ENCODE assay signal across 13 cellular contexts in the genomic region with DNA sequence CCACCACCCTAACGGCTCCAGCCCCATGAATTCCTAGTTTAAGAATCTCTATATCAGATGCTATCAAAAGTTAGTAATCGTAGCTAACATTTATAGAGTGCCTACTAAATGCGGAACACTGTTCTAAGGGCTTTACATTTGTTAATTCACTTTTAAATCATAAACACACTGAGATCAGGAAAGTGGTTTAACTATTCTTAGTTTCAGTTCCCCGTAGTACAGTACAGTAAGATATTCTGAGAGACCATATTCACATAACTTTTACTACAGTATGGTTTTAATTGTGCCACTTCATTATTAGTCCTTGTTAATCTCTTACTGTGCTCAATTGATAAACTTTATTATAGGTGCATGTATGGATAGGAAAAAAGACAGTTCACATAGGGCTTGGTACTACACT. TPM values are rescaled to one million over a fixed set of nuclear protein-coding genes. Genes with fewer than 3 reads are reported as not detected.
A peak's percentile ranks its signal among the peaks of the same experiment; 100 is the strongest.
DNase-seq lines count a peak whose midpoint lies in the region; ATAC-seq and TF ChIP-seq lines count a peak whose summit lies in the region.
"Had no signal": no experiment of that assay in that cellular context is flagged by ENCODE, and none has a peak within 500 bp of the region (broad histone marks: within the 10 kb centered on the region; RNA-seq: fewer than 3 reads in every experiment).

No MANE protein-coding gene starts in this region.

- in situ Hi-C loops in transverse colon (cut with MboI; ENCODE audit: low pct_ligation_motif_present in 1 of 4, low pct_unique_long_range_greater_than_20kb in 1 of 4, low sequenced_read_pairs in 3 of 4) = no loop called here

- H3K4me1 ChIP-seq in Karpas-422 (ENCODE audit: low read length) (peaks cover 92% of the 10 kb centered on the region), transverse colon (peaks cover 0 to 3% (median 0%) of the 10 kb centered on the region in 4 donors), A673 (ENCODE audit: insufficient read depth, low read length, poor library complexity, severe bottlenecking) (no peaks in the 10 kb centered on the region)

- H4K20me1 ChIP-seq in Karpas-422 (ENCODE audit: insufficient read depth, low read depth, low read length) = peaks cover 2% of the 10 kb centered on the region; the same call in 1 of the 2 replicates

- H3K27me3 ChIP-seq in Karpas-422 (ENCODE audit: low read length) (no peaks in the 10 kb centered on the region), transverse colon (no peaks in the 10 kb centered on the region), A673 (replicated peaks; ENCODE audit: insufficient read depth, low read depth, low read length, poor library complexity) (no peaks in the 10 kb centered on the region)

- H3K36me3 ChIP-seq in Karpas-422 (ENCODE audit: insufficient read depth, low read length) (peaks cover 68% of the 10 kb centered on the region), transverse colon (peaks cover 0 to 43% (median 9%) of the 10 kb centered on the region in 4 donors), A673 (ENCODE audit: insufficient read depth, low read length, poor library complexity, severe bottlenecking) (peaks cover 45% of the 10 kb centered on the region)

- BruUV-seq in A673 (replicated peaks; lab: Mats Ljungman, UMichigan) = no TSS peak

- H3K4me2 ChIP-seq in Karpas-422 (ENCODE audit: low read depth, low read length, poor library complexity, severe bottlenecking) = peak overlapping the region; percentile 34

- CTCF ChIA-PET in A673 (lab: Charles Lee) = no interaction called here

- TF ChIP-seq CTCF in transverse colon (IDR thresholded peaks at IDR 0.05) (no peak), A673 (conservative IDR thresholded peaks at IDR 0.05; ENCODE audit: low read depth, low read length) (no peak), coronary artery (IDR thresholded peaks at IDR 0.05) (no peak)

- H3K27ac ChIP-seq in Karpas-422 (ENCODE audit: low read length) (peak overlapping the region; percentile 89), transverse colon (no peak overlapping the region), A673 (ENCODE audit: low read depth, low read length, poor library complexity, severe bottlenecking) (no peak overlapping the region), coronary artery (no peak overlapping the region)

- ATAC-seq in GM18498 (IDR thresholded peaks at IDR 0.05; ENCODE audit: unreplicated experiment) = peak; percentile 92
- peak; percentile 87 for ATAC-seq in GM19452 (IDR thresholded peaks at IDR 0.05; ENCODE audit: unreplicated experiment)
- ATAC-seq in HG02885 (IDR thresholded peaks at IDR 0.05; ENCODE audit: poor library complexity, unreplicated experiment) = peak; percentile 89
- ATAC-seq: Panc1; stimulated activated naive CD8-positive, alpha-beta T cell treated with anti-CD3 and anti-CD28 coated beads, Interleukin-15, amount 100 ng/mL, for 72 hours had no signal

- peak overlapping the region; percentile 8; the same call in 1 of the 2 replicates for H3K9ac ChIP-seq in Karpas-422 (ENCODE audit: low read length)

- TF ChIP-seq POLR2A in transverse colon (IDR thresholded peaks at IDR 0.05) = no peak

- no peak for TF ChIP-seq EP300 in transverse colon (IDR thresholded peaks at IDR 0.05; ENCODE audit: low read depth)

- H3K4me3 ChIP-seq in Karpas-422 (ENCODE audit: low read length) (no peak overlapping the region), transverse colon (no peak overlapping the region), A673 (ENCODE audit: low read depth, low read length, poor library complexity, severe bottlenecking) (no peak overlapping the region), coronary artery (no peak overlapping the region)

- intact Hi-C loops in transverse colon (cut with DNase I; ENCODE audit: low total_unique reads) (no loop called here), A673 (cut with micrococcal nuclease; ENCODE audit: unreplicated experiment) (no loop called here)

- 59 to 84% methylated on average over 4 of the region's 4 CpGs for WGBS in transverse colon (ENCODE audit: low coverage in 1 of 2), 2 donors

- H3K9me3 ChIP-seq in Karpas-422 (ENCODE audit: low read length) (no peaks in the 10 kb centered on the region), transverse colon (no peaks in the 10 kb centered on the region), A673 (ENCODE audit: low read depth, low read length, poor library complexity, severe bottlenecking) (no peaks in the 10 kb centered on the region)

- H2AFZ ChIP-seq in Karpas-422 (ENCODE audit: low read length) = no peak overlapping the region

- POLR2A ChIA-PET in A673 (lab: Charles Lee; ENCODE audit: low non-redundant PET) = no interaction called here

- peaks cover 49% of the 10 kb centered on the region for H3K79me2 ChIP-seq in Karpas-422 (ENCODE audit: low read length)

- DNase-seq in Karpas-422 = no peak
- DNase-seq in transverse colon = no peak
- no peak for DNase-seq in A673 (ENCODE audit: low spot score)
- no peak for DNase-seq in coronary artery (ENCODE audit: low spot score)
- no peak for DNase-seq in NCI-H1694 (lab: John Stamatoyannopoulos, UW)
- DNase-seq: activated T-cell treated with anti-CD3 and anti-CD28 coated beads, Interleukin-2, amount 50 U/mL, for 24 hours; AML-193; NCI-H1417 treated with DMSO at 0.1 percent for 48 hours; stimulated activated naive CD8-positive, alpha-beta T cell treated with anti-CD3 and anti-CD28 coated beads, Interleukin-15, amount 100 ng/mL, for 72 hours had no signal

- no peaks in the 10 kb centered on the region for H3K9me2 ChIP-seq in Karpas-422 (replicated peaks; ENCODE audit: insufficient read depth, low read length)

RNA-seq across cellular contexts. Expression of gene SYPL1, which starts 22.5 kb away (rescaled TPM):
- total RNA-seq in Karpas-422 (2014; rRNA removed; shearing (Covaris generic); ENCODE audit: low replicate concordance) = 88.9 and 251 TPM in 2 replicates
- total RNA-seq in transverse colon (10 to 100 TPM; 36.7 to 81.8 (median 59.5) TPM), A673 (2021) (64.4 and 76.4 TPM in 2 replicates)
